In genomic region chr20:16475225-16475624, GRCh38 we compare ENCODE assay signal across 11 cellular contexts.
DNase-seq lines count a peak whose midpoint lies in the region; ATAC-seq and TF ChIP-seq lines count a peak whose summit lies in the region.
"Had no signal": no experiment of that assay in that cellular context is flagged by ENCODE, and none has a peak within 500 bp of the region (broad histone marks: within the 10 kb centered on the region; RNA-seq: fewer than 3 reads in every experiment).

No MANE protein-coding gene starts in this region.

- H4K8ac ChIP-seq in mesenchymal stem cell (ENCODE audit: low read length), result no peak overlapping the region

- peak in 1 of 6 experiments; percentile 25 for TF ChIP-seq CTCF in thyroid gland (IDR thresholded peaks at IDR 0.05)

- no peak overlapping the region for H2BK15ac ChIP-seq in mesenchymal stem cell (ENCODE audit: low read depth, poor library complexity, severe bottlenecking)

- H2BK12ac ChIP-seq in mesenchymal stem cell (ENCODE audit: low read length in 2 of 2), result no peak overlapping the region

- no peak overlapping the region for H3K4ac ChIP-seq in mesenchymal stem cell (ENCODE audit: low read depth in 1 of 2, low read length in 2 of 2)

- H3K9ac ChIP-seq in mesenchymal stem cell (ENCODE audit: low read length), result peak overlapping the region; percentile 28

- intact Hi-C loops in thyroid gland (cut with DNase I), result no loop called here

- no peak overlapping the region for H3K4me3 ChIP-seq in mesenchymal stem cell (ENCODE audit: insufficient read depth in 1 of 2, low read depth in 1 of 2, low read length in 2 of 2)
- H3K4me3 ChIP-seq in thyroid gland (replicated peaks in 1 of 3), result no peak overlapping the region

- no peak overlapping the region for H4K91ac ChIP-seq in mesenchymal stem cell (ENCODE audit: low read length)

- H2BK120ac ChIP-seq in mesenchymal stem cell (ENCODE audit: low read depth, low read length), result no peak overlapping the region

- no peak overlapping the region for H2BK5ac ChIP-seq in mesenchymal stem cell (ENCODE audit: low read depth, low read length, poor library complexity, severe bottlenecking)

- peaks cover 2% of the 10 kb centered on the region for H3K4me1 ChIP-seq in mesenchymal stem cell (ENCODE audit: control insufficient read depth, insufficient read depth, low read depth, low read length)
- peaks cover 4 to 24% of the 10 kb centered on the region in 2 donors for H3K4me1 ChIP-seq in thyroid gland

- H3K27ac ChIP-seq in mesenchymal stem cell (ENCODE audit: low read length, poor library complexity, severe bottlenecking) (peak overlapping the region; percentile 59), thyroid gland (peak overlapping the region; percentile 54 to 84 (median 72))

- DNase-seq in NCI-H2171 treated with DMSO at 0.1 percent for 48 hours (lab: John Stamatoyannopoulos, UW) (peak; percentile 31), NCI-H2171 (lab: John Stamatoyannopoulos, UW) (no peak), astrocyte of the hippocampus (ENCODE audit: low read depth, low spot score) (peak; percentile 49), mesenchymal stem cell (peak; percentile 53), thyroid gland (peak; percentile 43 to 46), iPS-NIHi7 (ENCODE audit: extremely low spot score) (no peak), NCI-H1105 (lab: John Stamatoyannopoulos, UW) (no peak)
- DNase-seq: activated naive CD8-positive, alpha-beta T cell treated with anti-CD3 and anti-CD28 coated beads, Interleukin-2, amount 50 U/mL, for 24 hours; stimulated activated CD4-positive, alpha-beta T cell treated with anti-CD3 and anti-CD28 coated beads, Interleukin-4, amount 100 ng/mL, for 1 hour had no signal

- no peak for ATAC-seq in HG03457 (IDR thresholded peaks at IDR 0.05; ENCODE audit: unreplicated experiment)
- ATAC-seq: activated naive CD8-positive, alpha-beta T cell treated with anti-CD3 and anti-CD28 coated beads, Interleukin-2, amount 50 U/mL, for 24 hours; naive thymus-derived CD8-positive, alpha-beta T cell had no signal

- no peaks in the 10 kb centered on the region for H3K79me1 ChIP-seq in mesenchymal stem cell (replicated peaks; ENCODE audit: low read length, poor library complexity, severe bottlenecking)

- no peak overlapping the region for H3K14ac ChIP-seq in mesenchymal stem cell (ENCODE audit: low read length in 2 of 2)

- no peak overlapping the region for H2AFZ ChIP-seq in mesenchymal stem cell (ENCODE audit: low read depth, low read length)

- H3K9me3 ChIP-seq in mesenchymal stem cell (ENCODE audit: control insufficient read depth, low read length), result no peaks in the 10 kb centered on the region
- H3K9me3 ChIP-seq in thyroid gland, result no peaks in the 10 kb centered on the region

- H2AK5ac ChIP-seq in mesenchymal stem cell (ENCODE audit: low read length, severe bottlenecking), result no peak overlapping the region

- no peak overlapping the region for H3K4me2 ChIP-seq in mesenchymal stem cell (ENCODE audit: low read length, poor library complexity, severe bottlenecking)

- H3K36me3 ChIP-seq in mesenchymal stem cell (ENCODE audit: control insufficient read depth in 1 of 2, insufficient read depth in 2 of 2, low read depth in 1 of 2, low read length in 2 of 2), result peaks cover 0 to 3% of the 10 kb centered on the region in 2 experiments
- no peaks in the 10 kb centered on the region for H3K36me3 ChIP-seq in thyroid gland

- WGBS in mesenchymal stem cell, result 84% methylated on average over 5 of the region's 6 CpGs
- WGBS in thyroid gland, 2 donors, result 12 to 27% methylated on average over 6 of the region's 6 CpGs

- no peak for TF ChIP-seq POLR2A in thyroid gland (IDR thresholded peaks at IDR 0.05)

- H3K27me3 ChIP-seq in mesenchymal stem cell (ENCODE audit: control insufficient read depth in 1 of 2, insufficient read depth in 1 of 2, low read length in 2 of 2) (no peaks in the 10 kb centered on the region), thyroid gland (no peaks in the 10 kb centered on the region)

- no peak overlapping the region for H3K23ac ChIP-seq in mesenchymal stem cell (ENCODE audit: low read length in 2 of 2)

- H3K18ac ChIP-seq in mesenchymal stem cell (ENCODE audit: low read depth in 1 of 2, low read length in 2 of 2), result no peak overlapping the region

Comparison
In these comparisons a context has a peak if more than half of its experiments do, and no peak if none do; other contexts are left out.
1. DNase-seq: peak in NCI-H2171 treated with DMSO at 0.1 percent for 48 hours (single experiment), astrocyte of the hippocampus (single experiment), mesenchymal stem cell (single experiment) and thyroid gland (2 of 2); none in NCI-H2171 (single experiment), iPS-NIHi7 (single experiment) and NCI-H1105 (single experiment).